Comparison of ENCODE assay signal across 26 cellular contexts in genomic region chrX:17787557-17787956, GRCh38.
"Had no signal": no experiment of that assay in that cellular context is flagged by ENCODE, and none has a peak within 500 bp of the region (broad histone marks: within the 10 kb centered on the region; RNA-seq: fewer than 3 reads in every experiment).

No MANE protein-coding gene starts in this region.

- H3K36me3 Mint-ChIP-seq: activated naive CD8-positive, alpha-beta T cell treated with anti-CD3 and anti-CD28 coated beads for 36 hours; naive thymus-derived CD4-positive, alpha-beta T cell; stimulated activated naive B cell treated with anti-CD40 and anti-IgM and Interleukin-4, amounts not matched to agents 10 μg/mL and 1 μg/mL and 100 μg/mL, for 72 hours; type B pancreatic cell had no signal

- H3K27me3 Mint-ChIP-seq: activated CD4-positive, alpha-beta T cell treated with anti-CD3 and anti-CD28 coated beads for 36 hours; activated naive CD8-positive, alpha-beta T cell treated with anti-CD3 and anti-CD28 coated beads for 36 hours; type B pancreatic cell had no signal

- H3K4me1 Mint-ChIP-seq: activated naive CD8-positive, alpha-beta T cell treated with anti-CD3 and anti-CD28 coated beads for 36 hours; endodermal cell; neural crest cell; stimulated activated naive B cell treated with anti-CD40 and anti-IgM and Interleukin-4, amounts not matched to agents 10 μg/mL and 1 μg/mL and 100 μg/mL, for 72 hours had no signal

- ATAC-seq: activated CD4-positive, alpha-beta T cell treated with anti-CD3 and anti-CD28 coated beads for 36 hours; activated T-cell treated with anti-CD3 and anti-CD28 coated beads, Interleukin-2, amount 50 U/mL, for 4 hours; gastrocnemius medialis; naive thymus-derived CD4-positive, alpha-beta T cell; stimulated activated naive B cell treated with anti-CD40 and anti-IgM and Interleukin-4, amounts not matched to agents 10 μg/mL and 1 μg/mL and 100 μg/mL, for 72 hours had no signal

- H3K9me3 Mint-ChIP-seq: activated naive CD8-positive, alpha-beta T cell treated with anti-CD3 and anti-CD28 coated beads for 36 hours; activated T-cell treated with anti-CD3 and anti-CD28 coated beads, Interleukin-2, amount 50 U/mL, for 4 hours; activated T-helper 2 cell treated with anti-CD3 and anti-CD28 coated beads, Interferon-gamma antibody, Interleukin-2, Interleukin-4, amounts not matched to agents 10 μg/mL and 5 μg/mL and 100 μg/mL, durations not matched to agents 14 hours and 24 hours and 36 hours; stimulated activated naive B cell treated with anti-CD40 and anti-IgM and Interleukin-4, amounts not matched to agents 10 μg/mL and 1 μg/mL and 100 μg/mL, for 72 hours; type B pancreatic cell had no signal

- H3K4me3 Mint-ChIP-seq: activated CD4-positive, alpha-beta T cell treated with anti-CD3 and anti-CD28 coated beads for 36 hours; activated naive CD8-positive, alpha-beta T cell treated with anti-CD3 and anti-CD28 coated beads for 36 hours; activated T-cell treated with anti-CD3 and anti-CD28 coated beads, Interleukin-2, amount 50 U/mL, for 4 hours; stimulated activated naive B cell treated with anti-CD40 and anti-IgM and Interleukin-4, amounts not matched to agents 10 μg/mL and 1 μg/mL and 100 μg/mL, for 72 hours had no signal

- DNase-seq: activated CD4-positive, alpha-beta T cell treated with anti-CD3 and anti-CD28 coated beads for 36 hours; activated CD4-positive, alpha-beta T cell treated with anti-CD3 and anti-CD28 coated beads, Interleukin-2, amount 50 U/mL, for 4 hours; activated CD8-positive, alpha-beta memory T cell treated with anti-CD3 and anti-CD28 coated beads, Interleukin-2, amount 50 U/mL, for 48 hours; activated naive CD4-positive, alpha-beta T cell; activated naive CD8-positive, alpha-beta T cell treated with anti-CD3 and anti-CD28 coated beads for 36 hours; activated T-cell treated with anti-CD3 and anti-CD28 coated beads, Interleukin-2, amount 50 U/mL, for 4 hours; cerebellar nuclear complex; endodermal cell; esophagus squamous epithelium; gastrocnemius medialis; heart left ventricle; islet precursor cell; lower lobe of right lung; naive thymus-derived CD4-positive, alpha-beta T cell; sigmoid colon; stimulated activated CD4-positive, alpha-beta T cell treated with anti-CD3 and anti-CD28 coated beads, Interleukin-15, amount 100 ng/mL, for 24 hours; stimulated activated CD4-positive, alpha-beta T cell treated with anti-CD3 and anti-CD28 coated beads, Interleukin-2, amount 100 ng/mL, for 48 hours; stimulated activated CD8-positive, alpha-beta memory T cell treated with anti-CD3 and anti-CD28 coated beads, Interleukin-4, amount 100 ng/mL, for 48 hours; stimulated activated naive B cell treated with anti-CD40 and anti-IgM and Interleukin-4, amounts not matched to agents 10 μg/mL and 1 μg/mL and 100 μg/mL, for 72 hours; T-helper 1 cell had no signal

- H3K9me3 ChIP-seq: esophagus squamous epithelium, gastrocnemius medialis, heart left ventricle, lower lobe of right lung, sigmoid colon had no signal

- H3K4me3 ChIP-seq: coronary artery, gastrocnemius medialis, lower lobe of right lung, sigmoid colon, smooth muscle cell had no signal

- H3K27ac Mint-ChIP-seq: activated CD4-positive, alpha-beta T cell treated with anti-CD3 and anti-CD28 coated beads for 36 hours; activated naive CD8-positive, alpha-beta T cell treated with anti-CD3 and anti-CD28 coated beads for 36 hours; activated T-helper 2 cell treated with anti-CD3 and anti-CD28 coated beads, Interferon-gamma antibody, Interleukin-2, Interleukin-4, amounts not matched to agents 10 μg/mL and 5 μg/mL and 100 μg/mL, durations not matched to agents 14 hours and 24 hours and 36 hours; stimulated activated naive B cell treated with anti-CD40 and anti-IgM and Interleukin-4, amounts not matched to agents 10 μg/mL and 1 μg/mL and 100 μg/mL, for 72 hours; type B pancreatic cell; WTC11 had no signal

- H3K36me3 ChIP-seq: esophagus squamous epithelium, gastrocnemius medialis, heart left ventricle, lower lobe of right lung, sigmoid colon had no signal

- H3K4me1 ChIP-seq: gastrocnemius medialis, lower lobe of right lung, sigmoid colon had no signal

- H3K27me3 ChIP-seq: esophagus squamous epithelium, gastrocnemius medialis, sigmoid colon had no signal

- H3K27ac ChIP-seq: coronary artery, gastrocnemius medialis, heart left ventricle, lower lobe of right lung, sigmoid colon had no signal
